ENCODE assay signal across 25 cellular contexts in the genomic region with DNA sequence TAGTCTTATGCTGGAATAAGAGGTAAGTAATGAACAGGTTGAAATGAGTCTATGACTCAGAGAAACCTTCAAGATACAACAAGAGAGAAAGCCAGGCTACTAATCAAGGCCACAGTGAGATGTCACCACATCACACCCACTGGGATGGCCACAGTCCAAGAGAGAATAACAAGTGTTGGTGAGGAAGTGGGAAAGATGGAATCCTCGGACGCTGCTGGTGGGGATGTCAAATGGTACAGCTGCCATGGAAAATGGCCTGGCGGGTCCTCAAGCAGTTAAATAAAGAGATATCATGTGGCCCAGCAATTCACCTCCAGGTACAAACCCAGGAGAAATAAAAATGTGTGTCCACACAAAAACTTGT.
"Had no signal": no experiment of that assay in that cellular context is flagged by ENCODE, and none has a peak within 500 bp of the region (broad histone marks: within the 10 kb centered on the region; RNA-seq: fewer than 3 reads in every experiment).

No MANE protein-coding gene starts in this region.

- H3K36me3 Mint-ChIP-seq: activated naive CD4-positive, alpha-beta T cell treated with anti-CD3 and anti-CD28 coated beads, Interleukin-2, amount 10 ng/mL, durations not matched to agents 7 days and 5 days; activated naive CD8-positive, alpha-beta T cell treated with anti-CD3 and anti-CD28 coated beads for 36 hours had no signal

- ATAC-seq: activated CD4-positive, CD25-positive, alpha-beta regulatory T cell treated with anti-CD3 and anti-CD28 coated beads, Interleukin-2, amount 50 U/mL, for 24 hours; activated CD8-positive, alpha-beta T cell treated with anti-CD3 and anti-CD28 coated beads for 36 hours; activated T-cell treated with anti-CD3 and anti-CD28 coated beads, Interleukin-2, amount 50 U/mL, for 72 hours; SK-N-SH treated with all-trans-retinoic acid at 6 μM for 48 hours had no signal

- DNase-seq: activated CD4-positive, alpha-beta T cell treated with anti-CD3 and anti-CD28 coated beads for 4 hours; activated CD8-positive, alpha-beta memory T cell treated with anti-CD3 and anti-CD28 coated beads, Interleukin-2, amount 50 U/mL, for 4 hours; activated CD8-positive, alpha-beta T cell treated with anti-CD3 and anti-CD28 coated beads for 36 hours; activated gamma-delta T cell treated with Interleukin-2 at 50 U/mL for 16 hours; activated naive CD4-positive, alpha-beta T cell treated with anti-CD3 and anti-CD28 coated beads, Interleukin-2, amount 10 ng/mL, durations not matched to agents 7 days and 5 days; activated naive CD8-positive, alpha-beta T cell treated with anti-CD3 and anti-CD28 coated beads for 36 hours; activated T-cell treated with anti-CD3 and anti-CD28 coated beads, Interleukin-2, amount 50 U/mL, for 72 hours; brain microvascular endothelial cell; Kasumi-1; KBM-7; NCI-H1092; NCI-H1417; NCI-H1930; NCI-H2171; NCI-H2227 treated with DMSO at 0.1 percent for 48 hours; NCI-H526; Peyer's patch; Right ventricle myocardium superior; SJCRH30; SW 1271 had no signal

- H3K9me3 Mint-ChIP-seq: activated CD8-positive, alpha-beta T cell treated with anti-CD3 and anti-CD28 coated beads for 36 hours; activated naive CD8-positive, alpha-beta T cell treated with anti-CD3 and anti-CD28 coated beads for 36 hours; activated T-helper 2 cell treated with anti-CD3 and anti-CD28 coated beads, Interferon-gamma antibody, Interleukin-2, Interleukin-4, amounts not matched to agents 10 μg/mL and 5 μg/mL and 100 μg/mL, durations not matched to agents 14 hours and 24 hours and 36 hours had no signal

- H3K4me3 Mint-ChIP-seq: activated CD8-positive, alpha-beta T cell treated with anti-CD3 and anti-CD28 coated beads for 36 hours; activated naive CD4-positive, alpha-beta T cell treated with anti-CD3 and anti-CD28 coated beads, Interleukin-2, amount 10 ng/mL, durations not matched to agents 7 days and 5 days; activated naive CD8-positive, alpha-beta T cell treated with anti-CD3 and anti-CD28 coated beads for 36 hours; activated T-cell treated with anti-CD3 and anti-CD28 coated beads, Interleukin-2, amount 50 U/mL, for 72 hours had no signal

- H3K27ac Mint-ChIP-seq: activated CD8-positive, alpha-beta T cell treated with anti-CD3 and anti-CD28 coated beads for 36 hours; activated naive CD4-positive, alpha-beta T cell treated with anti-CD3 and anti-CD28 coated beads, Interleukin-2, amount 10 ng/mL, durations not matched to agents 7 days and 5 days; activated naive CD8-positive, alpha-beta T cell treated with anti-CD3 and anti-CD28 coated beads for 36 hours; activated T-cell treated with anti-CD3 and anti-CD28 coated beads, Interleukin-2, amount 50 U/mL, for 72 hours; activated T-helper 2 cell treated with anti-CD3 and anti-CD28 coated beads, Interferon-gamma antibody, Interleukin-2, Interleukin-4, amounts not matched to agents 10 μg/mL and 5 μg/mL and 100 μg/mL, durations not matched to agents 14 hours and 24 hours and 36 hours had no signal

- H3K27me3 Mint-ChIP-seq: activated naive CD8-positive, alpha-beta T cell treated with anti-CD3 and anti-CD28 coated beads for 36 hours had no signal

- H3K27me3 ChIP-seq: brain microvascular endothelial cell, cardiac muscle cell, Peyer's patch, SJCRH30 had no signal

- H3K27ac ChIP-seq: brain microvascular endothelial cell, cardiac muscle cell, Peyer's patch, RWPE1, SJCRH30 had no signal

- H3K4me3 ChIP-seq: cardiac muscle cell, Peyer's patch, SJCRH30 had no signal

- H3K4me1 ChIP-seq: Peyer's patch had no signal

- H3K4me1 Mint-ChIP-seq: activated naive CD4-positive, alpha-beta T cell treated with anti-CD3 and anti-CD28 coated beads, Interleukin-2, amount 10 ng/mL, durations not matched to agents 7 days and 5 days; activated naive CD8-positive, alpha-beta T cell treated with anti-CD3 and anti-CD28 coated beads for 36 hours had no signal

- H3K9me3 ChIP-seq: Peyer's patch, SJCRH30 had no signal

- H3K36me3 ChIP-seq: brain microvascular endothelial cell, cardiac muscle cell, Peyer's patch, SJCRH30 had no signal
